ENCODE assay signal across 23 cellular contexts in the genomic region with DNA sequence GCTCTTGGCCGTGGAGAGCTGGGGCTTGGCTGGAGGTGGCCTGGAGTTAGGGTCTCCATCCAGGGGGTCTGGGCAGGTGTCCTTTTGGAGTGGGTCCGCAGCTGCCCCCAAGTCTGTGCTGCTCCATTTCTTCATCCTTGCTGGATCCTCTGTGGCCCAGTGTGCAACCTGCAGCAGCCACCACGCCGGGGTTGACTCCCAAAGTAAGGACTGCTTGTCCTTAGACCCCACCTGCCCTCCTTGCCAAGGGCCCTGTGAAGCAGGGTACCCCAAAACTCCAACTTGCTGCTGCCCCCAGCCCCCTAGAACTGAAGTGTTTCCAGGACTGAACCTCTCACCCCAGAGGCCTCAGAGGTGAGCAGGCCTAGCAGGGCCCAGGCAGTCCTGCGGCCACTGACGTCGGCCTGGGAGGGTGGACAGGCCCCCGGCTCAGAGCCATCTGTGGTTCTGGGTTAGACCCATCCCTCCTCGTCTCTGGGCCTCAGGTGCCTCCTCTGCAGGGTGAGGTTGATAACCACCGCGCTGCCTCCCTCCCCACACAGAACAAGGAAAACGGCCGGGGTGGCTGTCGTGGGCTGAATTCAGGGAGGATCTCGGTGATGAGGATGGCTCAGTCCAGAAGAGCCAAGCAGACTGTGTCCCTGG. TPM values are rescaled to one million over a fixed set of nuclear protein-coding genes. Genes with fewer than 3 reads are reported as not detected.
DNase-seq lines count a peak whose midpoint lies in the region; ATAC-seq and TF ChIP-seq lines count a peak whose summit lies in the region.
"Had no signal": no experiment of that assay in that cellular context is flagged by ENCODE, and none has a peak within 500 bp of the region (broad histone marks: within the 10 kb centered on the region; RNA-seq: fewer than 3 reads in every experiment).

No MANE protein-coding gene starts in this region.

- H4K91ac ChIP-seq in IMR-90 (ENCODE audit: insufficient read depth, low read depth, low read length): no peak overlapping the region

- no peak overlapping the region for H2BK5ac ChIP-seq in IMR-90 (ENCODE audit: low read depth, low read length, poor library complexity, severe bottlenecking)

- H3K18ac ChIP-seq in IMR-90 (ENCODE audit: low read depth, low read length): no peak overlapping the region

- H3K14ac ChIP-seq in IMR-90 (replicated peaks; ENCODE audit: low read depth, low read length): no peak overlapping the region

- TF ChIP-seq CTCF in IMR-90 (conservative IDR thresholded peaks at IDR 0.05; ENCODE audit: low read depth, low read length): no peak
- no peak for TF ChIP-seq CTCF in osteoblast (IDR thresholded peaks at IDR 0.05; ENCODE audit: extremely low read depth, low read depth, low read length)

- H3K9me1 ChIP-seq in IMR-90 (ENCODE audit: insufficient read depth, low read length): no peaks in the 10 kb centered on the region; the same call in 1 of the 2 replicates

- intact Hi-C loops in Right ventricle myocardium inferior (cut with DNase I) (no loop called here), cardiac septum (cut with DNase I) (no loop called here), IMR-90 (cut with micrococcal nuclease) (no loop called here)

- 80% methylated on average over 1 of the region's 15 CpGs; no CpG with 5 or more reads in 1 of the 2 experiments for WGBS in IMR-90 (ENCODE audit: extremely low coverage in 2 of 2, insufficient read length in 1 of 2), 2 experiments

- H2AK9ac ChIP-seq in IMR-90 (replicated peaks; ENCODE audit: low read depth, low read length, poor library complexity): peak overlapping the region; percentile 24

- in situ Hi-C loops in IMR-90 (cut with MboI; ENCODE audit: low sequenced_read_pairs): no loop called here

- H2AK5ac ChIP-seq in IMR-90 (ENCODE audit: low read depth, low read length): no peak overlapping the region

- dilution Hi-C loops in IMR-90 (cut with HindIII; ENCODE audit: low sequenced_read_pairs, unreplicated experiment): no loop called here

- H3K56ac ChIP-seq in IMR-90 (ENCODE audit: extremely low read depth, insufficient read depth, low read length): no peak overlapping the region

- H3K4me3 ChIP-seq in IMR-90 (ENCODE audit: insufficient read depth, low read depth, low read length): no peak overlapping the region
- H3K4me3 ChIP-seq in osteoblast (ENCODE audit: insufficient read depth, low read length): no peak overlapping the region
- H3K4me3 ChIP-seq: A549, GM23248, HAP-1 had no signal

- H2AFZ ChIP-seq in IMR-90 (replicated peaks; ENCODE audit: low read length, poor library complexity) (no peak overlapping the region), osteoblast (ENCODE audit: low read length) (no peak overlapping the region)
- H2AFZ ChIP-seq: GM23248 had no signal

- H4K8ac ChIP-seq in IMR-90 (ENCODE audit: low read depth in 2 of 2, low read length in 2 of 2): no peak overlapping the region

- no peak overlapping the region for H3K4ac ChIP-seq in IMR-90 (ENCODE audit: low read depth, low read length)

- H3K23ac ChIP-seq in IMR-90 (ENCODE audit: low read depth, low read length): no peak overlapping the region

- H3K4me2 ChIP-seq in IMR-90 (ENCODE audit: low read depth, low read length) (no peak overlapping the region), osteoblast (ENCODE audit: insufficient read depth, low read length) (no peak overlapping the region)
- H3K4me2 ChIP-seq: A549 had no signal

- H3K27ac ChIP-seq in IMR-90 (ENCODE audit: insufficient read depth, low read length) (no peak overlapping the region), cingulate gyrus (ENCODE audit: low read depth, low read length) (peak overlapping the region; percentile 3), osteoblast (ENCODE audit: low read depth, low read length) (no peak overlapping the region)
- H3K27ac ChIP-seq: 22Rv1, A549, GM23248 had no signal

- TF ChIP-seq POLR2A in IMR-90 (IDR thresholded peaks at IDR 0.05; ENCODE audit: low read depth, low read length): no peak

- no TSS peak for BruUV-seq in IMR-90 (replicated peaks; lab: Mats Ljungman, UMichigan)

- peaks cover 2% of the 10 kb centered on the region; the same call in 1 of the 2 replicates for H3K4me1 ChIP-seq in IMR-90 (ENCODE audit: control insufficient read depth, insufficient read depth, low read length)
- H3K4me1 ChIP-seq in osteoblast (ENCODE audit: insufficient read depth, low read length): no peaks in the 10 kb centered on the region
- H3K4me1 ChIP-seq: A549, HAP-1 had no signal

- ATAC-seq in Right ventricle myocardium inferior (no peak), IMR-90 (ENCODE audit: low read depth) (no peak), GM21576 (IDR thresholded peaks at IDR 0.05; ENCODE audit: unreplicated experiment) (no peak)

- no peak overlapping the region for H4K5ac ChIP-seq in IMR-90 (ENCODE audit: low read depth, low read length)

- H3K9ac ChIP-seq in IMR-90 (ENCODE audit: low read depth, low read length): no peak overlapping the region
- H3K9ac ChIP-seq: GM23248 had no signal

- H2BK20ac ChIP-seq in IMR-90 (ENCODE audit: low read depth, low read length): no peak overlapping the region

- H2BK120ac ChIP-seq in IMR-90 (ENCODE audit: low read depth, low read length): no peak overlapping the region

- no peaks in the 10 kb centered on the region for H3K79me2 ChIP-seq in osteoblast (ENCODE audit: insufficient read depth, low read length)

- H3K9me3 ChIP-seq in IMR-90 (ENCODE audit: control insufficient read depth, insufficient read depth, low read length) (no peaks in the 10 kb centered on the region), osteoblast (ENCODE audit: low read depth, low read length) (no peaks in the 10 kb centered on the region)
- H3K9me3 ChIP-seq: A549, BE2C, HAP-1 had no signal

- no peaks in the 10 kb centered on the region for H4K20me1 ChIP-seq in IMR-90 (ENCODE audit: insufficient read depth, low read length)
- H4K20me1 ChIP-seq in osteoblast (ENCODE audit: insufficient read depth, low read length): no peaks in the 10 kb centered on the region

- H3K27me3 ChIP-seq in IMR-90 (ENCODE audit: control insufficient read depth, insufficient read depth, low read length): no peaks in the 10 kb centered on the region
- H3K27me3 ChIP-seq in osteoblast (ENCODE audit: insufficient read depth, low read length): no peaks in the 10 kb centered on the region
- H3K27me3 ChIP-seq: BE2C had no signal

- TF ChIP-seq RAD21 in IMR-90 (IDR thresholded peaks at IDR 0.05; ENCODE audit: low read length): no peak

- no peak overlapping the region for H2BK15ac ChIP-seq in IMR-90 (ENCODE audit: low read depth, low read length)

- H3K36me3 ChIP-seq in IMR-90 (ENCODE audit: control insufficient read depth, insufficient read depth, low read length): peaks cover 2% of the 10 kb centered on the region; the same call in 1 of the 2 replicates
- H3K36me3 ChIP-seq in osteoblast (ENCODE audit: insufficient read depth, low read length): no peaks in the 10 kb centered on the region
- H3K36me3 ChIP-seq: BE2C, HAP-1 had no signal

- CTCF ChIA-PET in IMR-90 (lab: Yijun Ruan, JAX): interaction anchor here (0.8 kb wide), 1 partner anchor 10 kb away, joined by 3 read pairs; no protein-coding TSS in a partner anchor
- CTCF ChIA-PET in HEK293T (lab: Yijun Ruan, JAX): interaction anchor here (1.0 kb wide), 1 partner anchor 10 kb away, joined by 6 read pairs; no protein-coding TSS in a partner anchor

- POLR2A ChIA-PET in IMR-90 (lab: Charles Lee; ENCODE audit: unreplicated experiment): no interaction called here
- POLR2A ChIA-PET in HEK293T (lab: Yijun Ruan, JAX): no interaction called here

- DNase-seq in Right ventricle myocardium inferior (ENCODE audit: missing footprints) (peak; percentile 57), cardiac septum (ENCODE audit: low spot score) (no peak), IMR-90 (no peak), osteoblast (ENCODE audit: insufficient read length, low spot score, missing footprints) (peak; percentile 42), HEK293T (ENCODE audit: extremely low spot score) (no peak)
- DNase-seq in stimulated activated naive CD4-positive, alpha-beta T cell treated with Interleukin-2 at 50 U/mL for 16 hours (lab: John Stamatoyannopoulos, UW): no peak
- DNase-seq: ACHN; AML-193; BE2C; C1 segment of cervical spinal cord; Calu3; CD4-positive, alpha-beta memory T cell; COR-L47; DMS53; DMS79 treated with DMSO at 0.1 percent for 48 hours; GF-D8; GM23248 had no signal

- H3K79me1 ChIP-seq in IMR-90 (ENCODE audit: low read depth in 1 of 2, low read length in 2 of 2): no peaks in the 10 kb centered on the region

TF ChIP-seq in IMR-90, 13 proteins besides CTCF, POLR2A, EP300 and RAD21:
- TF ChIP-seq BHLHE40 (IDR thresholded peaks at IDR 0.05; ENCODE audit: low read depth, low read length) (no peak), MAFK (IDR thresholded peaks at IDR 0.05; ENCODE audit: low read depth, low read length) (no peak)

TF ChIP-seq in HEK293T, 16 proteins besides CTCF, POLR2A, EP300 and RAD21 (continues in another document):
- TF ChIP-seq L3MBTL2 (conservative IDR thresholded peaks at IDR 0.05): no peak
- no peak for TF ChIP-seq FOXK2 (IDR thresholded peaks at IDR 0.05)
- no peak for TF ChIP-seq FOXM1 (IDR thresholded peaks at IDR 0.05; ENCODE audit: borderline replicate concordance)
- no peak for TF ChIP-seq ARNT (IDR thresholded peaks at IDR 0.05)
- no peak for TF ChIP-seq SP1 (IDR thresholded peaks at IDR 0.05)

RNA-seq across cellular contexts. Expression of gene TRPV1, which starts 16.9 kb away (rescaled TPM):
- total RNA-seq in Right ventricle myocardium inferior: 4.1 TPM
- total RNA-seq in cardiac septum: 4.8 TPM
- total RNA-seq in IMR-90 (2012; rRNA removed): 0.28 and 0.54 TPM in 2 replicates
- polyA plus RNA-seq in IMR-90 (2012; rRNA removed): 1.5 and 1.9 TPM in 2 replicates
- 0.74 and 0.99 TPM in 2 replicates for polyA plus RNA-seq in IMR-90 (2012; cell fraction: cytosol; rRNA removed)
- 14.3 and 14.8 TPM in 2 replicates for polyA plus RNA-seq in IMR-90 (2012; cell fraction: nucleus; rRNA removed; ENCODE audit: low replicate concordance)
- 2.4 and 2.5 TPM in 2 replicates for total RNA-seq in osteoblast

RNA-seq across cellular contexts. Expression of gene TRPV3, which starts 34.7 kb away (rescaled TPM):
- 0.84 TPM for total RNA-seq in Right ventricle myocardium inferior
- 1.0 TPM for total RNA-seq in cardiac septum
- under 0.01 and 0.18 TPM in 2 replicates for total RNA-seq in IMR-90 (2012; rRNA removed)
- 0.10 and 0.26 TPM in 2 replicates for polyA plus RNA-seq in IMR-90 (2012; rRNA removed)
- 0.03 and 0.14 TPM in 2 replicates for polyA plus RNA-seq in IMR-90 (2012; cell fraction: cytosol; rRNA removed)
- polyA plus RNA-seq in IMR-90 (2012; cell fraction: nucleus; rRNA removed; ENCODE audit: low replicate concordance): 0.59 and 1.5 TPM in 2 replicates
- 0.29 and 0.36 TPM in 2 replicates for total RNA-seq in osteoblast
- total RNA-seq: H4 had no signal
- polyA plus RNA-seq: CD4-positive, alpha-beta memory T cell had no signal

RNA-seq across cellular contexts. Expression of gene SHPK, which starts 43.7 kb away (rescaled TPM):
- total RNA-seq in Right ventricle myocardium inferior: 4.4 TPM
- total RNA-seq in cardiac septum: 4.8 TPM
- total RNA-seq in IMR-90 (2012; rRNA removed): 12.8 and 14.3 TPM in 2 replicates
- polyA plus RNA-seq in IMR-90 (2012; rRNA removed): 10.7 and 11.1 TPM in 2 replicates
- 7.5 and 9.2 TPM in 2 replicates for polyA plus RNA-seq in IMR-90 (2012; cell fraction: cytosol; rRNA removed)
- polyA plus RNA-seq in IMR-90 (2012; cell fraction: nucleus; rRNA removed; ENCODE audit: low replicate concordance): 20.4 and 20.5 TPM in 2 replicates
- total RNA-seq in osteoblast: 8.3 and 13.8 TPM in 2 replicates

RNA-seq across cellular contexts. Expression of gene CTNS, which starts 44.2 kb away (rescaled TPM):
- total RNA-seq in Right ventricle myocardium inferior (6.6 TPM), cardiac septum (6.4 TPM), IMR-90 (2012; rRNA removed) (4.7 and 6.9 TPM in 2 replicates), osteoblast (34.7 and 46.0 TPM in 2 replicates)
- polyA plus RNA-seq in IMR-90 (2012; rRNA removed): 4.7 and 5.3 TPM in 2 replicates
- 3.1 and 5.1 TPM in 2 replicates for polyA plus RNA-seq in IMR-90 (2012; cell fraction: cytosol; rRNA removed)
- 8.7 and 9.4 TPM in 2 replicates for polyA plus RNA-seq in IMR-90 (2012; cell fraction: nucleus; rRNA removed; ENCODE audit: low replicate concordance)

Comparison
In these comparisons a context has a peak if more than half of its experiments do, and no peak if none do; other contexts are left out.
1. DNase-seq: peak in Right ventricle myocardium inferior (single experiment) and osteoblast (single experiment); none in cardiac septum (single experiment), IMR-90 (single experiment), stimulated activated naive CD4-positive, alpha-beta T cell treated with Interleukin-2 at 50 U/mL for 16 hours (single experiment) and HEK293T (single experiment).